Comparison of ENCODE assay signal across 17 cellular contexts in genomic region chr20:34724172-34724571, GRCh38. TPM values are rescaled to one million over a fixed set of nuclear protein-coding genes. Genes with fewer than 3 reads are reported as not detected.
DNase-seq lines count a peak whose midpoint lies in the region; ATAC-seq and TF ChIP-seq lines count a peak whose summit lies in the region.
"Had no signal": no experiment of that assay in that cellular context is flagged by ENCODE, and none has a peak within 500 bp of the region (broad histone marks: within the 10 kb centered on the region; RNA-seq: fewer than 3 reads in every experiment).

No MANE protein-coding gene starts in this region.

- H3K27ac ChIP-seq in heart left ventricle: peak overlapping the region in 1 of 12 donors; percentile 36
- H3K27ac ChIP-seq: BLaER1 treated with 17β-estradiol and CSF1 and Interleukin-3, amounts not matched to agents 10 nM and 100 nM had no signal

- peaks cover 0 to 89% (median 75%) of the 10 kb centered on the region in 9 donors for H3K36me3 ChIP-seq in heart left ventricle

- H3K27me3 Mint-ChIP-seq in memory B cell (no peaks in the 10 kb centered on the region), osteocyte (ENCODE audit: unreplicated experiment) (no peaks in the 10 kb centered on the region)
- H3K27me3 Mint-ChIP-seq: B cell had no signal

- DNase-seq in heart left ventricle (no peak), cardiac septum (ENCODE audit: low spot score) (no peak), left ventricle myocardium superior (no peak), memory B cell (ENCODE audit: low spot score in 2 of 2) (no peak), NOMO-1 treated with DMSO at 0.1 percent for 48 hours (lab: John Stamatoyannopoulos, UW; ENCODE audit: unreplicated experiment) (no peak), osteocyte (ENCODE audit: extremely low spot score, unreplicated experiment) (no peak)
- DNase-seq: Calu3; CD8-positive, alpha-beta T cell; DMS79 treated with DMSO at 0.1 percent for 48 hours; GOT3; H7; HFFc6 had no signal

- H3K4me3 Mint-ChIP-seq in memory B cell (no peak overlapping the region), osteocyte (ENCODE audit: unreplicated experiment) (no peak overlapping the region)
- H3K4me3 Mint-ChIP-seq: B cell; CD8-positive, alpha-beta T cell; HFFc6 had no signal

- intact Hi-C loops in heart left ventricle (cut with DNase I) (no loop called here), cardiac septum (cut with DNase I) (no loop called here), left ventricle myocardium superior (cut with micrococcal nuclease) (no loop called here)

- no peak overlapping the region for H3K4me3 ChIP-seq in heart left ventricle
- H3K4me3 ChIP-seq: BLaER1 treated with 17β-estradiol and CSF1 and Interleukin-3, amounts not matched to agents 10 nM and 100 nM; GM12878 had no signal

- peaks cover 0 to 13% (median 0%) of the 10 kb centered on the region in 12 donors for H3K4me1 ChIP-seq in heart left ventricle
- H3K4me1 ChIP-seq: BLaER1 treated with 17β-estradiol and CSF1 and Interleukin-3, amounts not matched to agents 10 nM and 100 nM had no signal

- H3K36me3 Mint-ChIP-seq in memory B cell: peaks cover 23% of the 10 kb centered on the region
- H3K36me3 Mint-ChIP-seq in osteocyte (ENCODE audit: unreplicated experiment): peaks cover 47% of the 10 kb centered on the region

- TF ChIP-seq POLR2A in heart left ventricle (IDR thresholded peaks at IDR 0.05): no peak

- H3K9me3 ChIP-seq in heart left ventricle: no peaks in the 10 kb centered on the region
- H3K9me3 ChIP-seq: BLaER1 treated with 17β-estradiol and CSF1 and Interleukin-3, amounts not matched to agents 10 nM and 100 nM had no signal

- H3K27ac Mint-ChIP-seq in memory B cell (peak overlapping the region; percentile 59), osteocyte (ENCODE audit: unreplicated experiment) (no peak overlapping the region)
- H3K27ac Mint-ChIP-seq: B cell; CD8-positive, alpha-beta T cell; HFFc6 had no signal

- H3K27me3 ChIP-seq in heart left ventricle: no peaks in the 10 kb centered on the region
- H3K27me3 ChIP-seq: BLaER1 treated with 17β-estradiol and CSF1 and Interleukin-3, amounts not matched to agents 10 nM and 100 nM had no signal

- 26 to 57% (median 46%) methylated on average over 3 of the region's 3 CpGs for WGBS in heart left ventricle, 4 donors

- no peaks in the 10 kb centered on the region for H3K9me3 Mint-ChIP-seq in memory B cell
- no peaks in the 10 kb centered on the region for H3K9me3 Mint-ChIP-seq in osteocyte (ENCODE audit: unreplicated experiment)
- H3K9me3 Mint-ChIP-seq: CD8-positive, alpha-beta T cell; HFFc6 had no signal

- H3K4me1 Mint-ChIP-seq in memory B cell (peaks cover 9% of the 10 kb centered on the region), osteocyte (ENCODE audit: unreplicated experiment) (no peaks in the 10 kb centered on the region)

- ATAC-seq in heart left ventricle: peak in 3 of 4 donors; percentile 45 to 62 (median 55)
- ATAC-seq in left ventricle myocardium superior: peak; percentile 79
- no peak for ATAC-seq in memory B cell (ENCODE audit: low read depth)
- ATAC-seq in HG03378 (IDR thresholded peaks at IDR 0.05; ENCODE audit: unreplicated experiment): no peak
- ATAC-seq: CD8-positive, alpha-beta T cell; GM12878; HCT116 had no signal

- TF ChIP-seq CTCF in heart left ventricle (IDR thresholded peaks at IDR 0.05) (no peak), osteocyte (IDR thresholded peaks at IDR 0.05) (no peak)

RNA-seq across cellular contexts. Expression of gene TP53INP2, which starts 20.0 kb away (rescaled TPM):
- total RNA-seq in heart left ventricle: 100 to 1,000 TPM in 5 of 9 donors, 10 to 100 TPM in 4; 70.4 to 176 (median 111) TPM
- polyA plus RNA-seq in heart left ventricle: 10 to 100 TPM; 54.6 to 93.7 TPM
- total RNA-seq in cardiac septum: 117 TPM
- 146 TPM for total RNA-seq in left ventricle myocardium superior
- total RNA-seq in osteocyte: 34.3 and 34.4 TPM in 2 replicates

RNA-seq across cellular contexts. Expression of gene PIGU, which starts 47.3 kb away (rescaled TPM):
- total RNA-seq in heart left ventricle (10 to 100 TPM; 10.8 to 20.8 (median 15.0) TPM), cardiac septum (11.0 TPM), left ventricle myocardium superior (14.5 TPM), osteocyte (15.5 and 18.2 TPM in 2 replicates)
- 10 to 100 TPM; 21.0 to 24.8 TPM for polyA plus RNA-seq in heart left ventricle

Comparison
In these comparisons a context has a peak if more than half of its experiments do, and no peak if none do; other contexts are left out.
1. ATAC-seq: peak in heart left ventricle (3 of 4) and left ventricle myocardium superior (single experiment); none in memory B cell (single experiment) and HG03378 (single experiment).